In the genomic region with DNA sequence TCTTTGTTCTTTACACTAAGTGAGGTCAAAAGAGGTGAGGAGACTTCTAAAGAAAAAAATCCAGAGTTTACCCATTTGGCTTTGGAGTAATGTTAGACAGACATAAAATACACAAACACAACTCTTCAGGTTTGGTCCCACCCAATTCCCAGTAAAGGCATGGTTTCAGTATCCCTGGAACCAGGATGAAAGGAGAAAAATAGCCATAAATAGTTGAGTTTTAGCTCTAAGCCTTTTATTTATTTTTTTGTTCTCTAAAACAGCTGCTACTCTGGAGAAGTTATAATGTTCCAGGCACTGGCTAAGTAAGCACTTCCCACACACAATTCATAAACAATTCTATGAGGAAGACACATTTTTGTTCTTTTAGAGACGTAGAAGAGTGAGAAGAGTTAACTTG, we compare ENCODE assay signal across 26 cellular contexts. TPM values are rescaled to one million over a fixed set of nuclear protein-coding genes. Genes with fewer than 3 reads are reported as not detected.
"Had no signal": no experiment of that assay in that cellular context is flagged by ENCODE, and none has a peak within 500 bp of the region (broad histone marks: within the 10 kb centered on the region; RNA-seq: fewer than 3 reads in every experiment).

No MANE protein-coding gene starts in this region.

- H3K9ac ChIP-seq: KMS-11 had no signal

- H3K27ac Mint-ChIP-seq: activated CD4-positive, alpha-beta memory T cell treated with anti-CD3 and anti-CD28 coated beads for 36 hours; activated CD4-positive, alpha-beta T cell treated with anti-CD3 and anti-CD28 coated beads, Interleukin-2, amount 10 ng/mL, durations not matched to agents 7 days and 5 days; activated naive CD4-positive, alpha-beta T cell treated with anti-CD3 and anti-CD28 coated beads for 36 hours; activated naive CD8-positive, alpha-beta T cell had no signal

- ATAC-seq: activated T-cell treated with anti-CD3 and anti-CD28 coated beads, Interleukin-2, amount 50 U/mL, for 4 hours; PC-3 had no signal

- H3K9me3 Mint-ChIP-seq: activated CD4-positive, alpha-beta memory T cell treated with anti-CD3 and anti-CD28 coated beads for 36 hours; activated CD4-positive, alpha-beta T cell treated with anti-CD3 and anti-CD28 coated beads, Interleukin-2, amount 10 ng/mL, durations not matched to agents 7 days and 5 days; activated naive CD4-positive, alpha-beta T cell treated with anti-CD3 and anti-CD28 coated beads for 36 hours; activated T-cell treated with anti-CD3 and anti-CD28 coated beads, Interleukin-2, amount 50 U/mL, for 4 hours had no signal

- H3K4me3 Mint-ChIP-seq: activated CD4-positive, alpha-beta memory T cell treated with anti-CD3 and anti-CD28 coated beads for 36 hours; activated CD4-positive, alpha-beta T cell treated with anti-CD3 and anti-CD28 coated beads, Interleukin-2, amount 10 ng/mL, durations not matched to agents 7 days and 5 days; activated naive CD4-positive, alpha-beta T cell treated with anti-CD3 and anti-CD28 coated beads for 36 hours; activated naive CD8-positive, alpha-beta T cell; activated T-cell treated with anti-CD3 and anti-CD28 coated beads, Interleukin-2, amount 50 U/mL, for 4 hours had no signal

- DNase-seq: activated CD4-positive, alpha-beta memory T cell treated with anti-CD3 and anti-CD28 coated beads for 36 hours; activated CD4-positive, alpha-beta T cell treated with anti-CD3 and anti-CD28 coated beads, Interleukin-2, amount 10 ng/mL, durations not matched to agents 7 days and 5 days; activated CD4-positive, CD25-positive, alpha-beta regulatory T cell; activated CD8-positive, alpha-beta memory T cell treated with anti-CD3 and anti-CD28 coated beads for 24 hours; activated gamma-delta T cell; activated naive CD4-positive, alpha-beta T cell treated with anti-CD3 and anti-CD28 coated beads for 36 hours; activated T-cell treated with anti-CD3 and anti-CD28 coated beads, Interleukin-2, amount 50 U/mL, for 4 hours; cerebellar nuclear complex; NCI-H1092; NCI-H1417; NCI-H1694; NCI-H2029; NCI-H2107; NCI-H2171 treated with DMSO at 0.1 percent for 48 hours; NCI-H226; NCI-H526; NCI-H774; NK-92 treated with Interleukin-12 subunit alpha and Interleukin-12 subunit beta, amount 100 ng/mL, for 24 hours; PC-3; SHP77 treated with DMSO at 0.1 percent for 48 hours; T-helper 2 cell; T1000 had no signal

- H3K27ac ChIP-seq: KMS-11, VCaP had no signal

- H3K36me3 Mint-ChIP-seq: activated CD4-positive, alpha-beta memory T cell treated with anti-CD3 and anti-CD28 coated beads for 36 hours; activated naive CD8-positive, alpha-beta T cell had no signal

- H3K27me3 Mint-ChIP-seq: activated naive CD8-positive, alpha-beta T cell had no signal

RNA-seq across cellular contexts. Expression of gene ABCB1, which starts 4.0 kb away (rescaled TPM):
- total RNA-seq: MCF 10A, PC-3 had no signal
